ENCODE assay signal across 8 cellular contexts in the genomic region with DNA sequence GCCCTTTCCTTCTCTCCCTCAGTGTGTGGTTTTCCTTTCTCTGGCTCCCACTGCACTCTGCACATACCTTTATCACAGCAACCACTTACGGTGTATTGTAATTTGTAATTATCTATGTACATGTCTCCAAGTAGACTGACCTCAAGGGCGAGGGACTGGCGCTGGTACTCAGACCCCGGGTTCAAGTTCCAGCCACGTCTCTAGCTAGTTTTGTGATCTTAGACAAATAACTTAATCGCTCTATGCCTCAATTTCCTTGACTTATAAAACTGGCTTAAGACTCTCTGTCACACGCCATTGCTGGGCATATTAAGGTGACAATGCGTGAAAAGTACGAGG. TPM values are rescaled to one million over a fixed set of nuclear protein-coding genes. Genes with fewer than 3 reads are reported as not detected.
A peak's percentile ranks its signal among the peaks of the same experiment; 100 is the strongest.
DNase-seq lines count a peak whose midpoint lies in the region; ATAC-seq and TF ChIP-seq lines count a peak whose summit lies in the region.

No MANE protein-coding gene starts in this region.

- peak; percentile 1 for ATAC-seq in GM19324 (IDR thresholded peaks at IDR 0.05; ENCODE audit: low FRiP score, unreplicated experiment)
- ATAC-seq in gastrocnemius medialis = no peak
- no peak for ATAC-seq in GM19035 (IDR thresholded peaks at IDR 0.05; ENCODE audit: unreplicated experiment)

- no peak for TF ChIP-seq POLR2A in gastrocnemius medialis (IDR thresholded peaks at IDR 0.05)

- peaks cover 14 to 25% of the 10 kb centered on the region in 2 donors for H3K4me1 ChIP-seq in gastrocnemius medialis

- DNase-seq in SK-N-MC (ENCODE audit: low read depth, low spot score) (no peak), fibroblast of pulmonary artery (ENCODE audit: low read depth) (peak; percentile 5), gastrocnemius medialis (no peak), HCEC 1CT (no peak), NCI-H2081 (lab: John Stamatoyannopoulos, UW) (no peak), amniotic stem cell (lab: John Stamatoyannopoulos, UW) (no peak)

- in situ Hi-C loops in gastrocnemius medialis (cut with MboI; ENCODE audit: low sequenced_read_pairs in 4 of 4) = loop anchor here in 2 of 4 donors (10.0 to 25.0 kb wide), 3 partner anchors 91 to 1202 kb away; partner anchors contain the start of genes DNAJB11 (in 1 of the 2), EIF4A2 (in 1 of the 2), TBCCD1 (in 1 of the 2) and TMEM41A (in 1 of the 2)

- H3K27me3 ChIP-seq in gastrocnemius medialis = no peaks in the 10 kb centered on the region

- H3K4me3 ChIP-seq in SK-N-MC = peak overlapping the region; percentile 96
- H3K4me3 ChIP-seq in fibroblast of pulmonary artery (replicated peaks; ENCODE audit: low read depth, low read length) = peak overlapping the region; percentile 87
- peak overlapping the region; percentile 79 to 98 (median 89) for H3K4me3 ChIP-seq in gastrocnemius medialis

- intact Hi-C loops in gastrocnemius medialis (cut with DNase I; ENCODE audit: low total_unique reads) = loop anchor here (5.0 to 10.0 kb wide), 2 partner anchors 221 to 1197 kb away; partner anchors contain the start of genes EIF4A2 and MAP3K13

- TF ChIP-seq CTCF in fibroblast of pulmonary artery (IDR thresholded peaks at IDR 0.05; ENCODE audit: low read length, missing control alignments) = no peak
- no peak for TF ChIP-seq CTCF in gastrocnemius medialis (IDR thresholded peaks at IDR 0.05 in 4 of 5, conservative IDR thresholded peaks at IDR 0.05 in 1 of 5)

- H3K9ac ChIP-seq in SK-N-MC (ENCODE audit: insufficient read length) = peak overlapping the region; percentile 74

- H3K27ac ChIP-seq in SK-N-MC = peak overlapping the region; percentile 43
- peak overlapping the region; percentile 93 to 95 (median 94) for H3K27ac ChIP-seq in gastrocnemius medialis

- H3K36me3 ChIP-seq in SK-N-MC (ENCODE audit: insufficient read depth, low read length) (no peaks in the 10 kb centered on the region), gastrocnemius medialis (no peaks in the 10 kb centered on the region)

- no peaks in the 10 kb centered on the region for H3K9me3 ChIP-seq in SK-N-MC (ENCODE audit: low read depth, low read length)
- no peaks in the 10 kb centered on the region for H3K9me3 ChIP-seq in gastrocnemius medialis

RNA-seq across cellular contexts. Expression of gene SENP2, which starts 0.6 kb away (rescaled TPM):
- total RNA-seq in gastrocnemius medialis = 10 to 100 TPM; 18.6 to 34.9 (median 31.3) TPM

RNA-seq across cellular contexts. Expression of gene LIPH, which starts 33.1 kb away (rescaled TPM):
- total RNA-seq in gastrocnemius medialis = under 1 TPM in 2 of 4 donors, not detected in 2; 0.11 to 0.41 TPM
